In the genomic region with DNA sequence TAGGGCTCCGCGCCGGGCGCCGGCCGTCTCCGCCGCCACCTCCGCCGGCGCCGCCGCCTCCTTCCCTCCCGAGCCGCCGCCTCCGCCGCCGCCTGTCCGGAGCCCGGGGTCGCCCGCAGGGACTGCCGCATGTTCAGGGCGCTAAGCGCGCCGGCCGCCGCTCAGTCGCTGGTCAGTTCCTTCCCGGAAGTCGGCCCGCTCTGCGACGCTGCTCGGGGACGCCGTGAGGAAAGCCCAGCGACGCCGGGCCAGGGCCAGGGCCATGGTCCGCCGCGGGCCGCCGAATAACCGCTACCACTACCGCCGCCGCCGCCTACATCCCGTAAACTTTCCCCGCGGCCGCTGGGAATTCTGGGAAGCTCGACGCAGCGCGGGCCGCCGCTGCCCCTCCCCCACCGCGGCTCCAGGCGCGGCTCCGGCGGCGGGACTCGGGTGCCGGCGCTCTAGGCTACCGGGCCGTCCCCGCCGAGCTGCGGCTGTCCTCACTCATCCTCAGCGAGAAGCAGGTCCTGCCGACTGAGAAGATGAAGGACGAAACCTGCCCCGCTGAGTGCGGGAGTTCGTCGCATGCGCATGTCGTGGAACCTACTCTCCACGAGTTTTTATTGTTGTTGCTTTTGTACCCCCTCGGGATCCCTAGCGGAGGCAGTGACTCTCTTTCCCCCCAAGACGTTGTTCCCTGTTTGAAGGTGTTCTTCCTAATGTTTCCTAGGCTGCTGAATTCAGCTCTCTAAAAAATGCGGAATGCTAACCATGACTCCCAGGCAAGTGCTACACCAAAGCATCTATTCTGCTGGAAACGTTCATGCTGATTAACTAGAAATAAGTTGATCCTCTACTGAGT, we compare ENCODE assay signal across 8 cellular contexts. TPM values are rescaled to one million over a fixed set of nuclear protein-coding genes. Genes with fewer than 3 reads are reported as not detected.
DNase-seq lines count a peak whose midpoint lies in the region; ATAC-seq and TF ChIP-seq lines count a peak whose summit lies in the region.

A gene (minus strand): TSS at position 299 of the 844 bp plus-strand sequence. CDS start 339 bp downstream, outside the sequence.

- H3K9me3 ChIP-seq in effector memory CD4-positive, alpha-beta T cell (ENCODE audit: control insufficient read depth, low read length): no peaks in the 10 kb centered on the region

- H3K27me3 Mint-ChIP-seq in activated CD8-positive, alpha-beta T cell treated with anti-CD3 and anti-CD28 coated beads, Interleukin-2, amount 10 ng/mL, durations not matched to agents 7 days and 5 days (ENCODE audit: low read depth): peaks cover 2% of the 10 kb centered on the region
- H3K27me3 Mint-ChIP-seq in memory B cell: no peaks in the 10 kb centered on the region

- peak; percentile 85 for TF ChIP-seq POLR2A in GM19099 (IDR thresholded peaks at IDR 0.05; ENCODE audit: extremely low read depth, insufficient read length, low read depth)

- peak; percentile 39 for ATAC-seq in HG03378 (IDR thresholded peaks at IDR 0.05; ENCODE audit: unreplicated experiment)
- ATAC-seq in activated CD8-positive, alpha-beta T cell treated with anti-CD3 and anti-CD28 coated beads, Interleukin-2, amount 10 ng/mL, durations not matched to agents 7 days and 5 days: peak; percentile 81
- peak; percentile 59 for ATAC-seq in memory B cell (ENCODE audit: low read depth)

- DNase-seq in BJ (ENCODE audit: low read depth) (no peak), NCI-H526 treated with DMSO at 0.1 percent for 48 hours (lab: John Stamatoyannopoulos, UW) (peak; percentile 85), memory B cell (ENCODE audit: low spot score in 2 of 2) (peak; percentile 41 to 61)
- DNase-seq in activated CD8-positive, alpha-beta T cell treated with anti-CD3 and anti-CD28 coated beads, Interleukin-2, amount 10 ng/mL, durations not matched to agents 7 days and 5 days: peak; percentile 53
- peak; percentile 9 to 26 (median 11) for DNase-seq in effector memory CD4-positive, alpha-beta T cell
- peak; percentile 14 for DNase-seq in stimulated activated CD8-positive, alpha-beta memory T cell treated with anti-CD3 and anti-CD28 coated beads, Interleukin-12 subunit alpha, Interleukin-12 subunit beta, amount 100 ng/mL, for 24 hours (ENCODE audit: extremely low read depth)

- H3K9me3 Mint-ChIP-seq in activated CD8-positive, alpha-beta T cell treated with anti-CD3 and anti-CD28 coated beads, Interleukin-2, amount 10 ng/mL, durations not matched to agents 7 days and 5 days (ENCODE audit: insufficient read depth): no peaks in the 10 kb centered on the region
- no peaks in the 10 kb centered on the region for H3K9me3 Mint-ChIP-seq in memory B cell

- H3K4me3 ChIP-seq in BJ (ENCODE audit: low read depth, low read length): peak within 1 kb of the TSS; percentile 90
- H3K4me3 ChIP-seq in effector memory CD4-positive, alpha-beta T cell (ENCODE audit: insufficient read depth, low read depth, low read length, poor library complexity, severe bottlenecking): peak within 1 kb of the TSS; percentile 64

- POLR2A ChIA-PET in BJ (lab: Charles Lee): interaction anchor here (0.6 to 0.8 kb wide), 2 partner anchors 37 to 95 kb away, joined by 3 to 4 read pairs; no protein-coding TSS in a partner anchor
- POLR2A ChIA-PET in activated CD8-positive, alpha-beta T cell treated with anti-CD3 and anti-CD28 coated beads, Interleukin-2, amount 10 ng/mL, durations not matched to agents 7 days and 5 days (lab: Charles Lee): interaction anchor here (1.0 kb wide), 1 partner anchor 59 kb away, joined by 3 read pairs; no protein-coding TSS in a partner anchor

- no peak within 1 kb of the TSS for H3K4me3 Mint-ChIP-seq in activated CD8-positive, alpha-beta T cell treated with anti-CD3 and anti-CD28 coated beads, Interleukin-2, amount 10 ng/mL, durations not matched to agents 7 days and 5 days
- no peak within 1 kb of the TSS for H3K4me3 Mint-ChIP-seq in memory B cell

- no peaks in the 10 kb centered on the region for H3K36me3 Mint-ChIP-seq in activated CD8-positive, alpha-beta T cell treated with anti-CD3 and anti-CD28 coated beads, Interleukin-2, amount 10 ng/mL, durations not matched to agents 7 days and 5 days (ENCODE audit: low read depth)
- H3K36me3 Mint-ChIP-seq in memory B cell: peaks cover 10% of the 10 kb centered on the region

- H3K36me3 ChIP-seq in BJ (ENCODE audit: control insufficient read depth, insufficient read depth, low read length): no peaks in the 10 kb centered on the region
- H3K36me3 ChIP-seq in effector memory CD4-positive, alpha-beta T cell (ENCODE audit: control insufficient read depth, insufficient read depth, low read length): no peaks in the 10 kb centered on the region

- no peaks in the 10 kb centered on the region for H3K27me3 ChIP-seq in BJ (ENCODE audit: control insufficient read depth, insufficient read depth, low read length)
- no peaks in the 10 kb centered on the region for H3K27me3 ChIP-seq in effector memory CD4-positive, alpha-beta T cell (replicated peaks; ENCODE audit: control insufficient read depth, insufficient read depth, low read length, poor library complexity, severe bottlenecking)

- CTCF ChIA-PET in BJ (lab: Yijun Ruan, JAX): interaction anchor here (0.6 to 1.4 kb wide), 2 partner anchors 49 to 105 kb away, joined by 3 to 7 read pairs; no protein-coding TSS in a partner anchor
- CTCF ChIA-PET in activated CD8-positive, alpha-beta T cell treated with anti-CD3 and anti-CD28 coated beads, Interleukin-2, amount 10 ng/mL, durations not matched to agents 7 days and 5 days (lab: Charles Lee): interaction anchor here (0.8 kb wide), 1 partner anchor 192 kb away, joined by 3 read pairs; no protein-coding TSS in a partner anchor

- no peak for TF ChIP-seq CTCF in BJ (IDR thresholded peaks at IDR 0.05; ENCODE audit: insufficient read depth, low read depth, low read length)

- H3K27ac Mint-ChIP-seq in activated CD8-positive, alpha-beta T cell treated with anti-CD3 and anti-CD28 coated beads, Interleukin-2, amount 10 ng/mL, durations not matched to agents 7 days and 5 days: peak within 1 kb of the TSS; percentile 21
- no peak within 1 kb of the TSS for H3K27ac Mint-ChIP-seq in memory B cell

- H3K4me1 ChIP-seq in effector memory CD4-positive, alpha-beta T cell (ENCODE audit: control insufficient read depth, insufficient read depth, low read length, poor library complexity, severe bottlenecking): no peaks in the 10 kb centered on the region

- H3K27ac ChIP-seq in effector memory CD4-positive, alpha-beta T cell (ENCODE audit: insufficient read depth, low read length, poor library complexity, severe bottlenecking): peak within 1 kb of the TSS; percentile 22

- H3K4me1 Mint-ChIP-seq in activated CD8-positive, alpha-beta T cell treated with anti-CD3 and anti-CD28 coated beads, Interleukin-2, amount 10 ng/mL, durations not matched to agents 7 days and 5 days (ENCODE audit: low read depth): peaks cover 12% of the 10 kb centered on the region
- peaks cover 15% of the 10 kb centered on the region for H3K4me1 Mint-ChIP-seq in memory B cell

RNA-seq across cellular contexts. Expression of the gene that starts here (rescaled TPM):
- 10.4 and 19.5 TPM in 2 replicates for polyA plus RNA-seq in BJ (2011; rRNA removed)
- 10.4 and 11.2 TPM in 2 replicates for polyA minus RNA-seq in BJ (2011; rRNA and poly(A)+ RNA removed)
- 1 to 10 TPM; 2.1 to 2.8 TPM for total RNA-seq in activated CD8-positive, alpha-beta T cell treated with anti-CD3 and anti-CD28 coated beads, Interleukin-2, amount 10 ng/mL, durations not matched to agents 7 days and 5 days
